29 cellular contexts compared by ENCODE assay signal in the genomic region with DNA sequence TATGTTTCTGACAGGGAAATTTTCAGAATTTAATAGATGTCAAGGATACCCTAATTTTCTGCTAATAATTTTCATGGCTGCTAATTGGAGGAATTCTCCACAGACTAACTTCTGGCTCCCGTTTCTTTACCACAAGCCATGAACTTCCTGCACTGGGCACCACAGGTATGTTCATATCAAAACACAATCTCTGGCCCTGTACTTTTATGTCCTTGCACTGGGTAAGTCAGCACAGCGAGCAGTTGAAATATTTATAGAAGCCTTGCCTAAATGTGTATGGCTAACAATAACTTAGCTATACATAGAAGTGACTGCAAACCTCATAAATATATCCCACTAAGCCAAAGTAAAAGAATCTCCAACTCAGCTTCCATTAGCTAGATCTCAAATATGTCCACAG.
DNase-seq lines count a peak whose midpoint lies in the region; ATAC-seq and TF ChIP-seq lines count a peak whose summit lies in the region.
"Had no signal": no experiment of that assay in that cellular context is flagged by ENCODE, and none has a peak within 500 bp of the region (broad histone marks: within the 10 kb centered on the region; RNA-seq: fewer than 3 reads in every experiment).

No MANE protein-coding gene starts in this region.

- BruUV-seq in PC-3 (replicated peaks; lab: Mats Ljungman, UMichigan): no TSS peak

- H3K9ac ChIP-seq in PC-3 (ENCODE audit: low read length): no peak overlapping the region
- H3K9ac ChIP-seq: parathyroid adenoma had no signal

- no peaks in the 10 kb centered on the region for H3K4me1 Mint-ChIP-seq in activated CD8-positive, alpha-beta memory T cell treated with anti-CD3 and anti-CD28 coated beads, Interleukin-2, amount 10 ng/mL, durations not matched to agents 7 days and 5 days
- H3K4me1 Mint-ChIP-seq: neural crest cell; stimulated activated naive B cell treated with anti-CD40 and anti-IgM and Interleukin-4, amounts not matched to agents 10 μg/mL and 1 μg/mL and 100 μg/mL, for 72 hours; T-helper 17 cell had no signal

- no peaks in the 10 kb centered on the region for H3K27me3 ChIP-seq in PC-3 (ENCODE audit: low read length)
- H3K27me3 ChIP-seq: MG63, right lobe of liver had no signal

- no peak overlapping the region for H3K4me2 ChIP-seq in PC-3 (ENCODE audit: low read length)

- H3K27me3 Mint-ChIP-seq in activated CD8-positive, alpha-beta memory T cell treated with anti-CD3 and anti-CD28 coated beads, Interleukin-2, amount 10 ng/mL, durations not matched to agents 7 days and 5 days: no peaks in the 10 kb centered on the region
- H3K27me3 Mint-ChIP-seq: activated CD8-positive, alpha-beta T cell treated with anti-CD3 and anti-CD28 coated beads for 36 hours; activated naive CD8-positive, alpha-beta T cell; stimulated activated naive B cell treated with anti-CD40 and anti-IgM and Interleukin-4, amounts not matched to agents 10 μg/mL and 1 μg/mL and 100 μg/mL, for 72 hours; T-helper 17 cell had no signal

- no peaks in the 10 kb centered on the region for H4K20me1 ChIP-seq in PC-3 (ENCODE audit: low read length)

- H3K4me3 Mint-ChIP-seq in activated CD8-positive, alpha-beta memory T cell treated with anti-CD3 and anti-CD28 coated beads, Interleukin-2, amount 10 ng/mL, durations not matched to agents 7 days and 5 days: no peak overlapping the region
- H3K4me3 Mint-ChIP-seq: activated CD8-positive, alpha-beta T cell treated with anti-CD3 and anti-CD28 coated beads for 36 hours; activated naive CD8-positive, alpha-beta T cell; neural crest cell; stimulated activated naive B cell treated with anti-CD40 and anti-IgM and Interleukin-4, amounts not matched to agents 10 μg/mL and 1 μg/mL and 100 μg/mL, for 72 hours; T-helper 17 cell had no signal

- H3F3A ChIP-seq in PC-3 (ENCODE audit: low read length, unreplicated experiment): no peaks in the 10 kb centered on the region

- peak; percentile 23 for DNase-seq in AG10803 (ENCODE audit: low read depth)
- DNase-seq in EL: peak; percentile 29
- peak; percentile 2 for DNase-seq in PC-3
- DNase-seq in kidney glomerular epithelial cell (lab: John Stamatoyannopoulos, UW): peak; percentile 17
- DNase-seq in HPDE6-E6E7 (ENCODE audit: extremely low spot score): no peak
- DNase-seq in activated CD8-positive, alpha-beta memory T cell treated with anti-CD3 and anti-CD28 coated beads, Interleukin-2, amount 10 ng/mL, durations not matched to agents 7 days and 5 days: no peak
- no peak for DNase-seq in SK-N-DZ (ENCODE audit: low spot score)
- no peak for DNase-seq in mesenteric fat pad (ENCODE audit: low spot score)
- DNase-seq: activated CD4-positive, alpha-beta T cell treated with anti-CD3 and anti-CD28 coated beads for 1 hour; activated CD8-positive, alpha-beta T cell treated with anti-CD3 and anti-CD28 coated beads for 36 hours; activated effector memory CD4-positive, alpha-beta T cell treated with Interleukin-2 at 50 U/mL for 16 hours; aorta; C1 segment of cervical spinal cord; Caco-2; DMS79; kidney; MG63; NCI-H2029 treated with DMSO at 0.1 percent for 48 hours; NCI-H2227 treated with DMSO at 0.1 percent for 48 hours; NCI-H526 treated with DMSO at 0.1 percent for 48 hours; right lobe of liver; stimulated activated CD4-positive, alpha-beta T cell treated with anti-CD3 and anti-CD28 coated beads, Interleukin-4, amount 100 ng/mL, for 4 hours; stimulated activated naive B cell treated with anti-CD40 and anti-IgM and Interleukin-4, amounts not matched to agents 10 μg/mL and 1 μg/mL and 100 μg/mL, for 72 hours; T-helper 17 cell had no signal

- no peaks in the 10 kb centered on the region for H3K9me2 ChIP-seq in PC-3 (replicated peaks; ENCODE audit: low read length)

- H2AFZ ChIP-seq in PC-3 (ENCODE audit: low read length): no peak overlapping the region
- H2AFZ ChIP-seq: parathyroid adenoma had no signal

- no peaks in the 10 kb centered on the region for H3K9me3 ChIP-seq in PC-3 (ENCODE audit: low read length)
- H3K9me3 ChIP-seq: Caco-2, MG63, right lobe of liver had no signal

- no peak for ATAC-seq in PC-3
- no peak for ATAC-seq in activated CD8-positive, alpha-beta memory T cell treated with anti-CD3 and anti-CD28 coated beads, Interleukin-2, amount 10 ng/mL, durations not matched to agents 7 days and 5 days
- ATAC-seq: activated CD8-positive, alpha-beta T cell treated with anti-CD3 and anti-CD28 coated beads for 36 hours; right lobe of liver; stimulated activated naive B cell treated with anti-CD40 and anti-IgM and Interleukin-4, amounts not matched to agents 10 μg/mL and 1 μg/mL and 100 μg/mL, for 72 hours; T-helper 17 cell had no signal

- H3K4me3 ChIP-seq in AG10803 (ENCODE audit: low read length) (no peak overlapping the region), PC-3 (ENCODE audit: low read length) (no peak overlapping the region)
- H3K4me3 ChIP-seq: lung, MG63, right lobe of liver, SK-N-MC had no signal

- intact Hi-C loops in PC-3 (cut with micrococcal nuclease): no loop called here

- CTCF ChIA-PET in PC-3 (lab: Charles Lee): no interaction called here
- CTCF ChIA-PET in activated CD8-positive, alpha-beta memory T cell treated with anti-CD3 and anti-CD28 coated beads, Interleukin-2, amount 10 ng/mL, durations not matched to agents 7 days and 5 days (lab: Charles Lee): no interaction called here

- peaks cover 1% of the 10 kb centered on the region for H3K9me3 Mint-ChIP-seq in activated CD8-positive, alpha-beta memory T cell treated with anti-CD3 and anti-CD28 coated beads, Interleukin-2, amount 10 ng/mL, durations not matched to agents 7 days and 5 days (ENCODE audit: low read depth)
- H3K9me3 Mint-ChIP-seq: neural crest cell; stimulated activated naive B cell treated with anti-CD40 and anti-IgM and Interleukin-4, amounts not matched to agents 10 μg/mL and 1 μg/mL and 100 μg/mL, for 72 hours had no signal

- H3K79me2 ChIP-seq in PC-3 (ENCODE audit: low read length): no peaks in the 10 kb centered on the region
- H3K79me2 ChIP-seq: parathyroid adenoma had no signal

- no peak overlapping the region for H3K27ac ChIP-seq in PC-3 (ENCODE audit: low read length)
- H3K27ac ChIP-seq: parathyroid adenoma, right lobe of liver, SK-N-MC had no signal

- POLR2A ChIA-PET in PC-3 (lab: Charles Lee; ENCODE audit: unreplicated experiment): no interaction called here

- no peak for TF ChIP-seq CTCF in AG10803 (conservative IDR thresholded peaks at IDR 0.05; ENCODE audit: low read length)
- no peak for TF ChIP-seq CTCF in PC-3 (conservative IDR thresholded peaks at IDR 0.05; ENCODE audit: low read depth, low read length)

- H3K36me3 ChIP-seq in PC-3 (ENCODE audit: low read depth, low read length): no peaks in the 10 kb centered on the region
- H3K36me3 ChIP-seq: MG63, right lobe of liver had no signal

- no peaks in the 10 kb centered on the region for H3K36me3 Mint-ChIP-seq in activated CD8-positive, alpha-beta memory T cell treated with anti-CD3 and anti-CD28 coated beads, Interleukin-2, amount 10 ng/mL, durations not matched to agents 7 days and 5 days
- H3K36me3 Mint-ChIP-seq: activated naive CD8-positive, alpha-beta T cell; stimulated activated naive B cell treated with anti-CD40 and anti-IgM and Interleukin-4, amounts not matched to agents 10 μg/mL and 1 μg/mL and 100 μg/mL, for 72 hours had no signal

- H3K4me1 ChIP-seq in PC-3 (ENCODE audit: insufficient read depth, low read length): peaks cover 4% of the 10 kb centered on the region; the same call in 1 of the 2 replicates
- H3K4me1 ChIP-seq: Caco-2, parathyroid adenoma, right lobe of liver had no signal

- H3K27ac Mint-ChIP-seq in activated CD8-positive, alpha-beta memory T cell treated with anti-CD3 and anti-CD28 coated beads, Interleukin-2, amount 10 ng/mL, durations not matched to agents 7 days and 5 days: no peak overlapping the region
- H3K27ac Mint-ChIP-seq: activated CD8-positive, alpha-beta T cell treated with anti-CD3 and anti-CD28 coated beads for 36 hours; activated naive CD8-positive, alpha-beta T cell; stimulated activated naive B cell treated with anti-CD40 and anti-IgM and Interleukin-4, amounts not matched to agents 10 μg/mL and 1 μg/mL and 100 μg/mL, for 72 hours; T-helper 17 cell had no signal

Comparison
In these comparisons a context has a peak if more than half of its experiments do, and no peak if none do; other contexts are left out.
1. DNase-seq: peak in AG10803 (single experiment), EL (single experiment), PC-3 (single experiment) and kidney glomerular epithelial cell (single experiment); none in HPDE6-E6E7 (single experiment), activated CD8-positive, alpha-beta memory T cell treated with anti-CD3 and anti-CD28 coated beads, Interleukin-2, amount 10 ng/mL, durations not matched to agents 7 days and 5 days (single experiment), SK-N-DZ (single experiment) and mesenteric fat pad (single experiment).